In genomic region chr4:148441986-148442829, GRCh38 we compare ENCODE assay signal across 8 cellular contexts. TPM values are rescaled to one million over a fixed set of nuclear protein-coding genes. Genes with fewer than 3 reads are reported as not detected.
A peak's percentile ranks its signal among the peaks of the same experiment; 100 is the strongest.
DNase-seq lines count a peak whose midpoint lies in the region; ATAC-seq, FAIRE-seq and TF ChIP-seq lines count a peak whose summit lies in the region.

TSS of gene NR3C2 (minus strand) at chr4:148442414.

- peak within 1 kb of the TSS; percentile 98 for H3K4me2 ChIP-seq in keratinocyte (ENCODE audit: control insufficient read depth, extremely low read depth, insufficient read depth, low read depth, low read length)

- ATAC-seq in GM19025 (IDR thresholded peaks at IDR 0.05; ENCODE audit: low read depth, unreplicated experiment) (peak; percentile 98), HG03280 (IDR thresholded peaks at IDR 0.05; ENCODE audit: unreplicated experiment) (peak; percentile 98)

- peak within 1 kb of the TSS; percentile 2 for H3K27ac ChIP-seq in keratinocyte (ENCODE audit: control insufficient read depth, insufficient read depth, low read length)

- peaks cover 9% of the 10 kb centered on the region for H3K4me1 ChIP-seq in keratinocyte (ENCODE audit: control insufficient read depth, extremely low read depth, insufficient read depth, low read length)

- peak within 1 kb of the TSS; percentile 92 for H2AFZ ChIP-seq in keratinocyte (ENCODE audit: control insufficient read depth, low read length)

- dilution Hi-C loops in keratinocyte (cut with MboI; ENCODE audit: extremely low pct_ligation_motif_present, low sequenced_read_pairs) = no loop called here

- TF ChIP-seq CTCF in AG10803 (conservative IDR thresholded peaks at IDR 0.05; ENCODE audit: low read length) (no peak), choroid plexus epithelial cell (conservative IDR thresholded peaks at IDR 0.05; ENCODE audit: low read depth, low read length) (no peak), keratinocyte (optimal IDR thresholded peaks at IDR 0.05 in 1 of 3, IDR thresholded peaks at IDR 0.05 in 1 of 3, conservative IDR thresholded peaks at IDR 0.05 in 1 of 3; ENCODE audit: extremely low read depth in 1 of 3, insufficient read depth in 2 of 3, low read length in 3 of 3) (no peak)

- peak; percentile 89 for FAIRE-seq in keratinocyte (lab: Jason Lieb, UNC)

- no peaks in the 10 kb centered on the region for H4K20me1 ChIP-seq in keratinocyte (ENCODE audit: control insufficient read depth, extremely low read depth, insufficient read depth, low read length)

- H3K36me3 ChIP-seq in keratinocyte (ENCODE audit: control insufficient read depth in 2 of 2, extremely low read depth in 1 of 2, insufficient read depth in 2 of 2, low read length in 2 of 2) = no peaks in the 10 kb centered on the region

- peaks cover 17% of the 10 kb centered on the region for H3K27me3 ChIP-seq in keratinocyte (ENCODE audit: control insufficient read depth, extremely low read depth, insufficient read depth, low read length)

- no peaks in the 10 kb centered on the region for H3K9me1 ChIP-seq in keratinocyte (ENCODE audit: control insufficient read depth, extremely low read depth, insufficient read depth, low read length)

- DNase-seq in AG10803 (ENCODE audit: low read depth) (peak; percentile 97), NCI-H446 (lab: John Stamatoyannopoulos, UW) (peak; percentile 88 to 97), choroid plexus epithelial cell (ENCODE audit: low read depth) (peak; percentile 98), keratinocyte (ENCODE audit: low read depth, low spot score) (peak; percentile 77)
- DNase-seq in activated CD4-positive, alpha-beta T cell treated with anti-CD3 and anti-CD28 coated beads for 24 hours (ENCODE audit: low read depth in 2 of 2) = peak; percentile 92 to 94
- peak; percentile 91 to 93 (median 93) for DNase-seq in stimulated activated CD4-positive, alpha-beta T cell treated with anti-CD3 and anti-CD28 coated beads, Interleukin-12 subunit alpha, Interleukin-12 subunit beta, amount 100 ng/mL, for 48 hours (ENCODE audit: low read depth in 2 of 3, low spot score in 1 of 3)

- peak within 1 kb of the TSS; percentile 68 for H3K9ac ChIP-seq in keratinocyte (ENCODE audit: control insufficient read depth, extremely low read depth, insufficient read depth, low read length)

- H3K4me3 ChIP-seq in AG10803 (ENCODE audit: low read length) = peak within 1 kb of the TSS; percentile 84
- peak within 1 kb of the TSS; percentile 80 for H3K4me3 ChIP-seq in choroid plexus epithelial cell (ENCODE audit: low read depth, low read length)
- peak within 1 kb of the TSS; percentile 81 to 86 (median 83) for H3K4me3 ChIP-seq in keratinocyte (ENCODE audit: control insufficient read depth in 2 of 3, extremely low read depth in 1 of 3, insufficient read depth in 2 of 3, low read depth in 1 of 3, low read length in 3 of 3)

- H3K9me3 ChIP-seq in keratinocyte (ENCODE audit: control insufficient read depth, low read depth, low read length) = no peaks in the 10 kb centered on the region

- no peaks in the 10 kb centered on the region for H3K79me2 ChIP-seq in keratinocyte (ENCODE audit: control insufficient read depth, insufficient read depth, low read length)

RNA-seq across cellular contexts. Expression of gene NR3C2, which starts in this region (rescaled TPM):
- 0.65 to 1.8 TPM (median 1.5 TPM) in 3 replicates for polyA plus RNA-seq in keratinocyte
- polyA plus RNA-seq in keratinocyte (2011; ENCODE audit: low read depth) = 0.41 TPM
- polyA plus RNA-seq in keratinocyte (2011; cell fraction: cytosol; rRNA removed) = 0.84 and 1.2 TPM in 2 replicates
- polyA plus RNA-seq in keratinocyte (2011; cell fraction: nucleus; rRNA removed) = 3.1 and 3.7 TPM in 2 replicates
- 0.31 and 0.46 TPM in 2 replicates for polyA plus RNA-seq in keratinocyte (2012; ENCODE audit: low replicate concordance)
- 1.7 to 6.8 TPM (median 4.9 TPM) in 3 replicates for polyA minus RNA-seq in keratinocyte
- 1.3 TPM for polyA minus RNA-seq in keratinocyte (2011; cell fraction: cytosol; rRNA and poly(A)+ RNA removed)
- polyA minus RNA-seq in keratinocyte (2011; cell fraction: nucleus; rRNA and poly(A)+ RNA removed) = 3.9 and 7.9 TPM in 2 replicates

Comparison
In these comparisons a context has a peak if more than half of its experiments do, and no peak if none do; other contexts are left out.
1. Peak in every context shown above with its lines: DNase-seq, ATAC-seq, H3K4me3 ChIP-seq and H3K27ac ChIP-seq.